In the genomic region with DNA sequence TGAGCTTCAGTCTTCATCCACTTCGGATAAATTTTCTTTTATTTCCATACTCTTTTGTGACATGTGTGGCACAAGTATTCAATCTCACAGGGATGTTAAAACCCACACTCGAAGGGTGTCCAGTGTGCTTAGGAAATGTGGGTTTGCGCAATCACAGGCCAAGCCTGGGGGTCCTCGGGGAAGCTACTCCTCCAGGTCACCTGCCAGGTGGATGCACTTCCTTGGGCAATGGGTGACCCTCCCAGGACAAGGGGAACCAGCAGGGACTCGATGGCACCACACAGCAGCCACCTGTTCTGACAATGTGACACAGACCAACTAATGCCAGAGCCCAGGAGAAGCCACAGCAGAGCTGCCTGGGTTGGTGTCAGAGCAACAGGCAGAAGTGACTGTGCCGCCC, we compare ENCODE assay signal across 2 cellular contexts.
TF ChIP-seq lines count a peak whose summit lies in the region.

No MANE protein-coding gene starts in this region.

TF ChIP-seq in HEK293, 187 proteins besides CTCF, POLR2A, EP300 and RAD21:
- peak; percentile 45; the same call in 1 of the 2 replicates for TF ChIP-seq SCRT2 (tag by site-specific recombination; IDR thresholded peaks at IDR 0.05)
- TF ChIP-seq, protein P1, sequence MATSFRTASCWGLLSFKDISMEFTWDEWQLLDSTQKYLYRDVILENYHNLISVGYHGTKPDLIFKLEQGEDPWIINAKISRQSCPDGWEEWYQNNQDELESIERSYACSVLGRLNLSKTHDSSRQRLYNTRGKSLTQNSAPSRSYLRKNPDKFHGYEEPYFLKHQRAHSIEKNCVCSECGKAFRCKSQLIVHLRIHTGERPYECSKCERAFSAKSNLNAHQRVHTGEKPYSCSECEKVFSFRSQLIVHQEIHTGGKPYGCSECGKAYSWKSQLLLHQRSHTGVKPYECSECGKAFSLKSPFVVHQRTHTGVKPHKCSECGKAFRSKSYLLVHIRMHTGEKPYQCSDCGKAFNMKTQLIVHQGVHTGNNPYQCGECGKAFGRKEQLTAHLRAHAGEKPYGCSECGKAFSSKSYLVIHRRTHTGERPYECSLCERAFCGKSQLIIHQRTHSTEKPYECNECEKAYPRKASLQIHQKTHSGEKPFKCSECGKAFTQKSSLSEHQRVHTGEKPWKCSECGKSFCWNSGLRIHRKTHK (tag by site-specific recombination; IDR thresholded peaks at IDR 0.05): no peak
TF ChIP-seq in HEK293: peak in this region for 1.

TF ChIP-seq in K562, 482 proteins besides CTCF, POLR2A, EP300 and RAD21:
- no peak for TF ChIP-seq PRPF4 (IDR thresholded peaks at IDR 0.05; ENCODE audit: insufficient read depth, low read depth, low read length, poor library complexity, severe bottlenecking)
- TF ChIP-seq, protein P2, sequence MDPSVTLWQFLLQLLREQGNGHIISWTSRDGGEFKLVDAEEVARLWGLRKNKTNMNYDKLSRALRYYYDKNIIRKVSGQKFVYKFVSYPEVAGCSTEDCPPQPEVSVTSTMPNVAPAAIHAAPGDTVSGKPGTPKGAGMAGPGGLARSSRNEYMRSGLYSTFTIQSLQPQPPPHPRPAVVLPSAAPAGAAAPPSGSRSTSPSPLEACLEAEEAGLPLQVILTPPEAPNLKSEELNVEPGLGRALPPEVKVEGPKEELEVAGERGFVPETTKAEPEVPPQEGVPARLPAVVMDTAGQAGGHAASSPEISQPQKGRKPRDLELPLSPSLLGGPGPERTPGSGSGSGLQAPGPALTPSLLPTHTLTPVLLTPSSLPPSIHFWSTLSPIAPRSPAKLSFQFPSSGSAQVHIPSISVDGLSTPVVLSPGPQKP (CRISPR knock-in tag; IDR thresholded peaks at IDR 0.05): 0 out of 2 replicates have a peak, but pooled peaks have one; percentile 56
- TF ChIP-seq, protein P3, sequence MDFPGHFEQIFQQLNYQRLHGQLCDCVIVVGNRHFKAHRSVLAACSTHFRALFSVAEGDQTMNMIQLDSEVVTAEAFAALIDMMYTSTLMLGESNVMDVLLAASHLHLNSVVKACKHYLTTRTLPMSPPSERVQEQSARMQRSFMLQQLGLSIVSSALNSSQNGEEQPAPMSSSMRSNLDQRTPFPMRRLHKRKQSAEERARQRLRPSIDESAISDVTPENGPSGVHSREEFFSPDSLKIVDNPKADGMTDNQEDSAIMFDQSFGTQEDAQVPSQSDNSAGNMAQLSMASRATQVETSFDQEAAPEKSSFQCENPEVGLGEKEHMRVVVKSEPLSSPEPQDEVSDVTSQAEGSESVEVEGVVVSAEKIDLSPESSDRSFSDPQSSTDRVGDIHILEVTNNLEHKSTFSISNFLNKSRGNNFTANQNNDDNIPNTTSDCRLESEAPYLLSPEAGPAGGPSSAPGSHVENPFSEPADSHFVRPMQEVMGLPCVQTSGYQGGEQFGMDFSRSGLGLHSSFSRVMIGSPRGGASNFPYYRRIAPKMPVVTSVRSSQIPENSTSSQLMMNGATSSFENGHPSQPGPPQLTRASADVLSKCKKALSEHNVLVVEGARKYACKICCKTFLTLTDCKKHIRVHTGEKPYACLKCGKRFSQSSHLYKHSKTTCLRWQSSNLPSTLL (IDR thresholded peaks at IDR 0.05): no peak
- no peak for TF ChIP-seq POLR2G (IDR thresholded peaks at IDR 0.05; ENCODE audit: low read depth, low read length)
- TF ChIP-seq CEBPB (tag; IDR thresholded peaks at IDR 0.05): peak; percentile 89
- TF ChIP-seq CEBPG (CRISPR knock-in tag; IDR thresholded peaks at IDR 0.05): peak; percentile 55; the same call in 1 of the 2 replicates
- TF ChIP-seq CEBPG (tag; conservative IDR thresholded peaks at IDR 0.05 in 1 of 2, IDR thresholded peaks at IDR 0.05 in 1 of 2): peak; percentile 24 to 78; a peak in 2 of 4 replicates
